15 cellular contexts compared by ENCODE assay signal in genomic region chr6:116190550-116190949, GRCh38.
DNase-seq lines count a peak whose midpoint lies in the region; ATAC-seq and TF ChIP-seq lines count a peak whose summit lies in the region.
"Had no signal": no experiment of that assay in that cellular context is flagged by ENCODE, and none has a peak within 500 bp of the region (broad histone marks: within the 10 kb centered on the region; RNA-seq: fewer than 3 reads in every experiment).

No MANE protein-coding gene starts in this region.

- DNase-seq in ELR (ENCODE audit: low read depth) = peak; percentile 26
- peak; percentile 76 for DNase-seq in fibroblast of the aortic adventitia (ENCODE audit: low read depth)
- DNase-seq in skeletal muscle cell (ENCODE audit: low read depth) = peak; percentile 66
- no peak for DNase-seq in activated T-cell treated with anti-CD3 and anti-CD28 coated beads, Interleukin-2, amount 50 U/mL, for 1 hour
- DNase-seq: activated CD4-positive, alpha-beta T cell treated with anti-CD3 and anti-CD28 coated beads, Interleukin-2, amount 50 U/mL, for 48 hours; effector CD8-positive, alpha-beta T cell; KBM-7; NCI-H1436 treated with DMSO at 0.1 percent for 48 hours; NCI-H446 treated with DMSO at 0.1 percent for 48 hours; pancreas; stimulated activated naive CD8-positive, alpha-beta T cell treated with anti-CD3 and anti-CD28 coated beads, Interleukin-15, amount 100 ng/mL, for 72 hours had no signal

- no peak overlapping the region for H3K4me3 ChIP-seq in fibroblast of the aortic adventitia (ENCODE audit: low read depth, low read length)
- no peak overlapping the region for H3K4me3 ChIP-seq in skeletal muscle cell (ENCODE audit: low read depth, low read length)
- H3K4me3 ChIP-seq: pancreas, vagina had no signal

- ATAC-seq in SK-N-SH treated with all-trans-retinoic acid at 6 μM for 48 hours (peak; percentile 84), GM19452 (IDR thresholded peaks at IDR 0.05; ENCODE audit: unreplicated experiment) (no peak), HG02870 (IDR thresholded peaks at IDR 0.05; ENCODE audit: unreplicated experiment) (no peak)
- ATAC-seq: pancreas; stimulated activated naive CD8-positive, alpha-beta T cell treated with anti-CD3 and anti-CD28 coated beads, Interleukin-15, amount 100 ng/mL, for 72 hours had no signal

- no peak for TF ChIP-seq CTCF in fibroblast of the aortic adventitia (IDR thresholded peaks at IDR 0.05; ENCODE audit: insufficient read depth, low read length)

TF ChIP-seq in SK-N-SH treated with all-trans-retinoic acid at 6 μM for 48 hours, 23 proteins besides CTCF, POLR2A, EP300 and RAD21:
- TF ChIP-seq ZFP30 (CRISPR knock-in tag; IDR thresholded peaks at IDR 0.05) (no peak), ZNF8 (CRISPR knock-in tag; IDR thresholded peaks at IDR 0.05) (no peak), ZNF565 (CRISPR knock-in tag; conservative IDR thresholded peaks at IDR 0.05; ENCODE audit: low read depth) (no peak), ARNTL (CRISPR knock-in tag; IDR thresholded peaks at IDR 0.05; ENCODE audit: borderline replicate concordance, low read depth) (no peak), CREB5 (CRISPR knock-in tag; IDR thresholded peaks at IDR 0.05; ENCODE audit: low read depth) (no peak), GLIS3 (CRISPR knock-in tag; IDR thresholded peaks at IDR 0.05) (no peak), PPARA (CRISPR knock-in tag; IDR thresholded peaks at IDR 0.05; ENCODE audit: borderline replicate concordance) (no peak), ISL1 (CRISPR knock-in tag; IDR thresholded peaks at IDR 0.05) (no peak), BACH2 (CRISPR knock-in tag; IDR thresholded peaks at IDR 0.05; ENCODE audit: borderline replicate concordance) (no peak), TOX (CRISPR knock-in tag; IDR thresholded peaks at IDR 0.05; ENCODE audit: borderline replicate concordance) (no peak), TSHZ2 (CRISPR knock-in tag; IDR thresholded peaks at IDR 0.05) (no peak)
